In genomic region chr5:150710165-150710564, GRCh38 we compare ENCODE assay signal across 11 cellular contexts. TPM values are rescaled to one million over a fixed set of nuclear protein-coding genes. Genes with fewer than 3 reads are reported as not detected.
DNase-seq lines count a peak whose midpoint lies in the region; ATAC-seq and TF ChIP-seq lines count a peak whose summit lies in the region.
"Had no signal": no experiment of that assay in that cellular context is flagged by ENCODE, and none has a peak within 500 bp of the region (broad histone marks: within the 10 kb centered on the region; RNA-seq: fewer than 3 reads in every experiment).

No MANE protein-coding gene starts in this region.

- H3K4me3 ChIP-seq in DND-41 (ENCODE audit: low read depth in 1 of 2, low read length in 2 of 2) (no peak overlapping the region), mammary epithelial cell (replicated peaks in 1 of 3; ENCODE audit: insufficient read depth in 1 of 3, low read depth in 2 of 3, low read length in 3 of 3) (no peak overlapping the region), neural progenitor cell (no peak overlapping the region)
- H3K4me3 ChIP-seq: left lung had no signal

- no peak for DNase-seq in DND-41
- peak; percentile 61 for DNase-seq in KBM-7
- DNase-seq in mammary epithelial cell, result no peak
- DNase-seq in neural progenitor cell (ENCODE audit: low spot score), result peak; percentile 8
- no peak for DNase-seq in activated naive CD8-positive, alpha-beta T cell treated with anti-CD3 and anti-CD28 coated beads for 36 hours
- DNase-seq: left lung; NCI-H226; stimulated activated naive CD8-positive, alpha-beta T cell treated with anti-CD3 and anti-CD28 coated beads, Interleukin-15, amount 100 ng/mL, for 72 hours had no signal

- H3K4me3 Mint-ChIP-seq in neural progenitor cell, result no peak overlapping the region
- no peak overlapping the region for H3K4me3 Mint-ChIP-seq in activated naive CD8-positive, alpha-beta T cell treated with anti-CD3 and anti-CD28 coated beads for 36 hours
- H3K4me3 Mint-ChIP-seq: activated T-helper 1 cell treated with anti-CD3 and anti-CD28 coated beads, Interleukin-12 subunit alpha, Interleukin-12 subunit beta, Interleukin-2, Interleukin-4 antibody, amounts not matched to agents 30 ng/mL and 10 ng/mL and 1 ng/mL, durations not matched to agents 14 hours and 24 hours and 36 hours; stimulated activated naive CD8-positive, alpha-beta T cell treated with anti-CD3 and anti-CD28 coated beads, Interleukin-15, amount 100 ng/mL, for 72 hours had no signal

- no peak overlapping the region for H3K9ac ChIP-seq in DND-41 (ENCODE audit: low read depth, low read length)
- H3K9ac ChIP-seq in mammary epithelial cell (ENCODE audit: insufficient read depth, low read length), result no peak overlapping the region
- H3K9ac ChIP-seq in neural progenitor cell, result no peak overlapping the region

- H3K79me2 ChIP-seq in DND-41 (ENCODE audit: insufficient read depth, low read length), result no peaks in the 10 kb centered on the region
- no peaks in the 10 kb centered on the region for H3K79me2 ChIP-seq in mammary epithelial cell (ENCODE audit: insufficient read depth, low read length)
- H3K79me2 ChIP-seq in neural progenitor cell (ENCODE audit: low read depth), result no peaks in the 10 kb centered on the region

- no peaks in the 10 kb centered on the region for H3F3A ChIP-seq in neural progenitor cell (ENCODE audit: low read depth)

- H3K27ac ChIP-seq in DND-41 (ENCODE audit: low read length) (no peak overlapping the region), mammary epithelial cell (ENCODE audit: insufficient read depth, low read depth, low read length) (no peak overlapping the region), neural progenitor cell (no peak overlapping the region)
- H3K27ac ChIP-seq: left lung had no signal

- BruUV-seq in mammary epithelial cell (replicated peaks; lab: Mats Ljungman, UMichigan), result no TSS peak

- CTCF ChIA-PET in mammary epithelial cell (lab: Charles Lee; ENCODE audit: low non-redundant PET), result interaction anchor here (0.6 kb wide), 1 partner anchor 665 kb away, joined by 8 read pairs; no protein-coding TSS in a partner anchor

- in situ Hi-C loops in KBM-7 (cut with MboI; ENCODE audit: low pct_unique_long_range_greater_than_20kb, low sequenced_read_pairs) (no loop called here), mammary epithelial cell (cut with MboI; ENCODE audit: low sequenced_read_pairs in 2 of 2) (no loop called here)

- dilution Hi-C loops in mammary epithelial cell (cut with HindIII; ENCODE audit: low sequenced_read_pairs), result loop anchor here (5.0 kb wide), 1 partner anchor 78 kb away; no protein-coding TSS in a partner anchor

- H3K9me3 ChIP-seq in DND-41 (ENCODE audit: insufficient read depth, low read length, severe bottlenecking) (no peaks in the 10 kb centered on the region), mammary epithelial cell (replicated peaks; ENCODE audit: insufficient read depth, low read length) (no peaks in the 10 kb centered on the region), neural progenitor cell (ENCODE audit: low read depth) (no peaks in the 10 kb centered on the region)
- H3K9me3 ChIP-seq: left lung had no signal

- H3K27ac Mint-ChIP-seq in neural progenitor cell, result no peak overlapping the region
- H3K27ac Mint-ChIP-seq in activated naive CD8-positive, alpha-beta T cell treated with anti-CD3 and anti-CD28 coated beads for 36 hours, result no peak overlapping the region
- H3K27ac Mint-ChIP-seq: activated T-helper 1 cell treated with anti-CD3 and anti-CD28 coated beads, Interleukin-12 subunit alpha, Interleukin-12 subunit beta, Interleukin-2, Interleukin-4 antibody, amounts not matched to agents 30 ng/mL and 10 ng/mL and 1 ng/mL, durations not matched to agents 14 hours and 24 hours and 36 hours; stimulated activated naive CD8-positive, alpha-beta T cell treated with anti-CD3 and anti-CD28 coated beads, Interleukin-15, amount 100 ng/mL, for 72 hours had no signal

- ATAC-seq in DND-41 (ENCODE audit: insufficient read depth, low read depth), result no peak
- no peak for ATAC-seq in GM21576 (IDR thresholded peaks at IDR 0.05; ENCODE audit: unreplicated experiment)
- no peak for ATAC-seq in HG02571 (IDR thresholded peaks at IDR 0.05; ENCODE audit: unreplicated experiment)
- ATAC-seq: left lung; stimulated activated naive CD8-positive, alpha-beta T cell treated with anti-CD3 and anti-CD28 coated beads, Interleukin-15, amount 100 ng/mL, for 72 hours had no signal

- no peaks in the 10 kb centered on the region for H3K9me3 Mint-ChIP-seq in neural progenitor cell
- no peaks in the 10 kb centered on the region for H3K9me3 Mint-ChIP-seq in activated naive CD8-positive, alpha-beta T cell treated with anti-CD3 and anti-CD28 coated beads for 36 hours
- H3K9me3 Mint-ChIP-seq: activated T-helper 1 cell treated with anti-CD3 and anti-CD28 coated beads, Interleukin-12 subunit alpha, Interleukin-12 subunit beta, Interleukin-2, Interleukin-4 antibody, amounts not matched to agents 30 ng/mL and 10 ng/mL and 1 ng/mL, durations not matched to agents 14 hours and 24 hours and 36 hours; stimulated activated naive CD8-positive, alpha-beta T cell treated with anti-CD3 and anti-CD28 coated beads, Interleukin-15, amount 100 ng/mL, for 72 hours had no signal

- H3K4me2 ChIP-seq in DND-41 (ENCODE audit: insufficient read depth, low read length), result no peak overlapping the region
- no peak overlapping the region for H3K4me2 ChIP-seq in mammary epithelial cell (ENCODE audit: insufficient read depth, low read depth, low read length)
- H3K4me2 ChIP-seq in neural progenitor cell, result no peak overlapping the region

- H3K36me3 ChIP-seq in DND-41 (ENCODE audit: insufficient read depth, low read length), result peaks cover 72% of the 10 kb centered on the region
- H3K36me3 ChIP-seq in mammary epithelial cell (ENCODE audit: insufficient read depth, low read length), result peaks cover 31% of the 10 kb centered on the region
- H3K36me3 ChIP-seq in neural progenitor cell, result peaks cover 8% of the 10 kb centered on the region

- H3K27me3 ChIP-seq in DND-41 (ENCODE audit: insufficient read depth, low read length, poor library complexity), result no peaks in the 10 kb centered on the region
- no peaks in the 10 kb centered on the region for H3K27me3 ChIP-seq in mammary epithelial cell (ENCODE audit: insufficient read depth, low read length)
- H3K27me3 ChIP-seq in neural progenitor cell, result no peaks in the 10 kb centered on the region
- H3K27me3 ChIP-seq: left lung had no signal

- 50% methylated on average over 2 of the region's 2 CpGs for WGBS in mammary epithelial cell (ENCODE audit: low coverage, missing lambda C conversion rate)

- H3K4me1 ChIP-seq in DND-41 (ENCODE audit: insufficient read depth, low read length), result no peaks in the 10 kb centered on the region
- H3K4me1 ChIP-seq in mammary epithelial cell (ENCODE audit: insufficient read depth, low read length), result no peaks in the 10 kb centered on the region
- no peaks in the 10 kb centered on the region for H3K4me1 ChIP-seq in neural progenitor cell
- H3K4me1 ChIP-seq: left lung had no signal

- H3K27me3 Mint-ChIP-seq in neural progenitor cell (ENCODE audit: insufficient read depth, low read depth), result no peaks in the 10 kb centered on the region
- H3K27me3 Mint-ChIP-seq in activated naive CD8-positive, alpha-beta T cell treated with anti-CD3 and anti-CD28 coated beads for 36 hours, result no peaks in the 10 kb centered on the region
- H3K27me3 Mint-ChIP-seq: stimulated activated naive CD8-positive, alpha-beta T cell treated with anti-CD3 and anti-CD28 coated beads, Interleukin-15, amount 100 ng/mL, for 72 hours had no signal

- H3K36me3 Mint-ChIP-seq in neural progenitor cell, result peaks cover 4% of the 10 kb centered on the region
- H3K36me3 Mint-ChIP-seq in activated naive CD8-positive, alpha-beta T cell treated with anti-CD3 and anti-CD28 coated beads for 36 hours, result peaks cover 8% of the 10 kb centered on the region

- H4K20me1 ChIP-seq in DND-41 (ENCODE audit: insufficient read depth, low read length) (no peaks in the 10 kb centered on the region), mammary epithelial cell (ENCODE audit: insufficient read depth, low read length) (no peaks in the 10 kb centered on the region), neural progenitor cell (ENCODE audit: low read depth) (no peaks in the 10 kb centered on the region)

- intact Hi-C loops in mammary epithelial cell (cut with micrococcal nuclease), result loop anchor here (1.0 kb wide), 1 partner anchor 149 kb away; no protein-coding TSS in a partner anchor

- H3K4me1 Mint-ChIP-seq in neural progenitor cell, result no peaks in the 10 kb centered on the region
- no peaks in the 10 kb centered on the region for H3K4me1 Mint-ChIP-seq in activated naive CD8-positive, alpha-beta T cell treated with anti-CD3 and anti-CD28 coated beads for 36 hours
- H3K4me1 Mint-ChIP-seq: stimulated activated naive CD8-positive, alpha-beta T cell treated with anti-CD3 and anti-CD28 coated beads, Interleukin-15, amount 100 ng/mL, for 72 hours had no signal

- H2AFZ ChIP-seq in DND-41 (ENCODE audit: low read depth, low read length) (no peak overlapping the region), mammary epithelial cell (ENCODE audit: low read depth, low read length) (no peak overlapping the region), neural progenitor cell (replicated peaks) (no peak overlapping the region)

- TF ChIP-seq CTCF in DND-41 (IDR thresholded peaks at IDR 0.05; ENCODE audit: borderline replicate concordance, extremely low read depth, low read length, poor library complexity, severe bottlenecking) (peak; percentile 46), mammary epithelial cell (conservative IDR thresholded peaks at IDR 0.05 in 1 of 2, IDR thresholded peaks at IDR 0.05 in 1 of 2; ENCODE audit: extremely low read depth in 1 of 2, insufficient read depth in 1 of 2, low read depth in 1 of 2, low read length in 2 of 2) (peak; percentile 13 to 25), neural progenitor cell (IDR thresholded peaks at IDR 0.05) (peak; percentile 39)

RNA-seq across cellular contexts. Expression of gene RBM22, which starts 9.3 kb away (rescaled TPM):
- total RNA-seq in mammary epithelial cell (10 to 100 TPM; 28.5 to 34.7 TPM), neural progenitor cell (ENCODE audit: low replicate concordance) (46.1 and 52.4 TPM in 2 replicates)
- 39.8 TPM for polyA plus RNA-seq in mammary epithelial cell
- polyA minus RNA-seq in mammary epithelial cell, result 65.6 TPM
- 10 to 100 TPM; 62.7 to 71.7 TPM for total RNA-seq in activated naive CD8-positive, alpha-beta T cell treated with anti-CD3 and anti-CD28 coated beads for 36 hours

RNA-seq across cellular contexts. Expression of gene DCTN4, which starts 48.7 kb away (rescaled TPM):
- total RNA-seq in mammary epithelial cell (10 to 100 TPM; 64.7 to 70.9 TPM), neural progenitor cell (ENCODE audit: low replicate concordance) (50.0 and 65.8 TPM in 2 replicates)
- 41.8 TPM for polyA plus RNA-seq in mammary epithelial cell
- 99.4 TPM for polyA minus RNA-seq in mammary epithelial cell
- 10 to 100 TPM; 33.7 to 37.4 TPM for total RNA-seq in activated naive CD8-positive, alpha-beta T cell treated with anti-CD3 and anti-CD28 coated beads for 36 hours

RNA-seq across cellular contexts. Expression of gene MYOZ3, which starts 49.1 kb away (rescaled TPM):
- total RNA-seq in mammary epithelial cell (not detected), neural progenitor cell (ENCODE audit: low replicate concordance) (0.43 and 0.90 TPM in 2 replicates)
- not detected for polyA plus RNA-seq in mammary epithelial cell
- not detected for polyA minus RNA-seq in mammary epithelial cell
- under 1 TPM; 0.06 to 0.16 TPM for total RNA-seq in activated naive CD8-positive, alpha-beta T cell treated with anti-CD3 and anti-CD28 coated beads for 36 hours

Comparison
In these comparisons a context has a peak if more than half of its experiments do, and no peak if none do; other contexts are left out.
1. DNase-seq: peak in KBM-7 (single experiment) and neural progenitor cell (single experiment); none in DND-41 (single experiment), mammary epithelial cell (single experiment) and activated naive CD8-positive, alpha-beta T cell treated with anti-CD3 and anti-CD28 coated beads for 36 hours (single experiment).
2. Peak in every context shown above with its lines, with median percentiles within 50 percentile points of each other: CTCF ChIP-seq.